In genomic region chr1:30129001-30129408, GRCh38 we compare ENCODE assay signal across 1 cellular context.
TF ChIP-seq lines count a peak whose summit lies in the region.

No MANE protein-coding gene starts in this region.

TF ChIP-seq in K562, 482 proteins besides CTCF, POLR2A, EP300 and RAD21 (continued from another document and continues in another):
- TF ChIP-seq SRF (CRISPR knock-in tag; IDR thresholded peaks at IDR 0.05): no peak
- peak in 1 of 2 experiments; percentile 53; a peak in 1 of 4 replicates for TF ChIP-seq FOXA3 (CRISPR knock-in tag; conservative IDR thresholded peaks at IDR 0.05 in 1 of 2, IDR thresholded peaks at IDR 0.05 in 1 of 2)
- no peak for TF ChIP-seq PHF21A (IDR thresholded peaks at IDR 0.05; ENCODE audit: borderline replicate concordance, low read depth)
- no peak for TF ChIP-seq XRCC3 (IDR thresholded peaks at IDR 0.05)
- TF ChIP-seq ZNF699 (CRISPR knock-in tag; IDR thresholded peaks at IDR 0.05; ENCODE audit: insufficient replicate concordance): no peak
- no peak for TF ChIP-seq ZNF778 (CRISPR knock-in tag; IDR thresholded peaks at IDR 0.05)
- TF ChIP-seq, protein P1, sequence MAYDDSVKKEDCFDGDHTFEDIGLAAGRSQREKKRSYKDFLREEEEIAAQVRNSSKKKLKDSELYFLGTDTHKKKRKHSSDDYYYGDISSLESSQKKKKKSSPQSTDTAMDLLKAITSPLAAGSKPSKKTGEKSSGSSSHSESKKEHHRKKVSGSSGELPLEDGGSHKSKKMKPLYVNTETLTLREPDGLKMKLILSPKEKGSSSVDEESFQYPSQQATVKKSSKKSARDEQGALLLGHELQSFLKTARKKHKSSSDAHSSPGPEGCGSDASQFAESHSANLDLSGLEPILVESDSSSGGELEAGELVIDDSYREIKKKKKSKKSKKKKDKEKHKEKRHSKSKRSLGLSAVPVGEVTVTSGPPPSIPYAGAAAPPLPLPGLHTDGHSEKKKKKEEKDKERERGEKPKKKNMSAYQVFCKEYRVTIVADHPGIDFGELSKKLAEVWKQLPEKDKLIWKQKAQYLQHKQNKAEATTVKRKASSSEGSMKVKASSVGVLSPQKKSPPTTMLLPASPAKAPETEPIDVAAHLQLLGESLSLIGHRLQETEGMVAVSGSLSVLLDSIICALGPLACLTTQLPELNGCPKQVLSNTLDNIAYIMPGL (CRISPR knock-in tag; IDR thresholded peaks at IDR 0.05): no peak
- no peak for TF ChIP-seq BRD4 (IDR thresholded peaks at IDR 0.05)
- TF ChIP-seq NONO (IDR thresholded peaks at IDR 0.05; ENCODE audit: low read depth in 2 of 2, low read length in 1 of 2): peak in 1 of 2 experiments; percentile 59; a peak in 1 of 4 replicates
- TF ChIP-seq ZNF75A (CRISPR knock-in tag; IDR thresholded peaks at IDR 0.05): no peak
- no peak for TF ChIP-seq HEY1 (CRISPR knock-in tag; IDR thresholded peaks at IDR 0.05; ENCODE audit: borderline replicate concordance)
- peak; percentile 97 for TF ChIP-seq CBFA2T3 (IDR thresholded peaks at IDR 0.05)
- TF ChIP-seq ZNF232 (CRISPR knock-in tag; IDR thresholded peaks at IDR 0.05): no peak
- 0 out of 2 replicates have a peak, but pooled peaks have one; percentile 41 for TF ChIP-seq PYGO2 (tag; IDR thresholded peaks at IDR 0.05)
- no peak for TF ChIP-seq SMARCA5 (IDR thresholded peaks at IDR 0.05)
- TF ChIP-seq ZNF76 (CRISPR knock-in tag; IDR thresholded peaks at IDR 0.05; ENCODE audit: borderline replicate concordance): no peak
- no peak for TF ChIP-seq POU5F1 (IDR thresholded peaks at IDR 0.05; ENCODE audit: borderline replicate concordance, low read depth, low read length, partially characterized antibody)
- TF ChIP-seq ID3 (CRISPR knock-in tag; IDR thresholded peaks at IDR 0.05): no peak
- TF ChIP-seq ID3 (tag; IDR thresholded peaks at IDR 0.05): no peak
- no peak for TF ChIP-seq SRSF7 (optimal IDR thresholded peaks at IDR 0.05; ENCODE audit: low read depth, low read length)
- no peak for TF ChIP-seq ZNF764 (CRISPR knock-in tag; IDR thresholded peaks at IDR 0.05; ENCODE audit: low read depth)
- no peak for TF ChIP-seq CREBBP (IDR thresholded peaks at IDR 0.05; ENCODE audit: low read depth, low read length)
- TF ChIP-seq TEAD1 (CRISPR knock-in tag; IDR thresholded peaks at IDR 0.05): peak in 1 of 2 experiments; percentile 79; a peak in 1 of 4 replicates
- TF ChIP-seq CBFB (CRISPR knock-in tag; IDR thresholded peaks at IDR 0.05): no peak
- no peak for TF ChIP-seq TSC22D4 (tag; IDR thresholded peaks at IDR 0.05)
- peak; percentile 71; the same call in 1 of the 2 replicates for TF ChIP-seq JUND (IDR thresholded peaks at IDR 0.05; ENCODE audit: borderline replicate concordance, low read depth, low read length)
- TF ChIP-seq JUND (tag; IDR thresholded peaks at IDR 0.05; ENCODE audit: borderline replicate concordance, low read depth, low read length): peak; percentile 73; the same call in 1 of the 3 replicates
- no peak for TF ChIP-seq JUN (IDR thresholded peaks at IDR 0.05; ENCODE audit: borderline replicate concordance, low read depth, low read length)
- no peak for TF ChIP-seq JUN (CRISPR knock-in tag; IDR thresholded peaks at IDR 0.05; ENCODE audit: borderline replicate concordance)
- TF ChIP-seq ZNF24 (IDR thresholded peaks at IDR 0.05): 0 out of 2 replicates have a peak, but pooled peaks have one; percentile 44
- no peak for TF ChIP-seq E2F3 (CRISPR knock-in tag; IDR thresholded peaks at IDR 0.05)
- TF ChIP-seq IFI16 (CRISPR knock-in tag; IDR thresholded peaks at IDR 0.05): no peak
- TF ChIP-seq KAT2B (IDR thresholded peaks at IDR 0.05; ENCODE audit: low read depth, low read length): no peak
- TF ChIP-seq RBM39 (optimal IDR thresholded peaks at IDR 0.05; ENCODE audit: low read depth, low read length): no peak
- TF ChIP-seq CREM (IDR thresholded peaks at IDR 0.05; ENCODE audit: low read depth): peak; percentile 42; the same call in 1 of the 2 replicates
- TF ChIP-seq TBP (optimal IDR thresholded peaks at IDR 0.05; ENCODE audit: low read depth, low read length): no peak
- TF ChIP-seq, protein P2, sequence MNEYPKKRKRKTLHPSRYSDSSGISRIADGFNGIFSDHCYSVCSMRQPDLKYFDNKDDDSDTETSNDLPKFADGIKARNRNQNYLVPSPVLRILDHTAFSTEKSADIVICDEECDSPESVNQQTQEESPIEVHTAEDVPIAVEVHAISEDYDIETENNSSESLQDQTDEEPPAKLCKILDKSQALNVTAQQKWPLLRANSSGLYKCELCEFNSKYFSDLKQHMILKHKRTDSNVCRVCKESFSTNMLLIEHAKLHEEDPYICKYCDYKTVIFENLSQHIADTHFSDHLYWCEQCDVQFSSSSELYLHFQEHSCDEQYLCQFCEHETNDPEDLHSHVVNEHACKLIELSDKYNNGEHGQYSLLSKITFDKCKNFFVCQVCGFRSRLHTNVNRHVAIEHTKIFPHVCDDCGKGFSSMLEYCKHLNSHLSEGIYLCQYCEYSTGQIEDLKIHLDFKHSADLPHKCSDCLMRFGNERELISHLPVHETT (CRISPR knock-in tag; conservative IDR thresholded peaks at IDR 0.05 in 1 of 2, IDR thresholded peaks at IDR 0.05 in 1 of 2): peak in 1 of 2 experiments; percentile 44; a peak in 1 of 4 replicates
- TF ChIP-seq, protein P3, sequence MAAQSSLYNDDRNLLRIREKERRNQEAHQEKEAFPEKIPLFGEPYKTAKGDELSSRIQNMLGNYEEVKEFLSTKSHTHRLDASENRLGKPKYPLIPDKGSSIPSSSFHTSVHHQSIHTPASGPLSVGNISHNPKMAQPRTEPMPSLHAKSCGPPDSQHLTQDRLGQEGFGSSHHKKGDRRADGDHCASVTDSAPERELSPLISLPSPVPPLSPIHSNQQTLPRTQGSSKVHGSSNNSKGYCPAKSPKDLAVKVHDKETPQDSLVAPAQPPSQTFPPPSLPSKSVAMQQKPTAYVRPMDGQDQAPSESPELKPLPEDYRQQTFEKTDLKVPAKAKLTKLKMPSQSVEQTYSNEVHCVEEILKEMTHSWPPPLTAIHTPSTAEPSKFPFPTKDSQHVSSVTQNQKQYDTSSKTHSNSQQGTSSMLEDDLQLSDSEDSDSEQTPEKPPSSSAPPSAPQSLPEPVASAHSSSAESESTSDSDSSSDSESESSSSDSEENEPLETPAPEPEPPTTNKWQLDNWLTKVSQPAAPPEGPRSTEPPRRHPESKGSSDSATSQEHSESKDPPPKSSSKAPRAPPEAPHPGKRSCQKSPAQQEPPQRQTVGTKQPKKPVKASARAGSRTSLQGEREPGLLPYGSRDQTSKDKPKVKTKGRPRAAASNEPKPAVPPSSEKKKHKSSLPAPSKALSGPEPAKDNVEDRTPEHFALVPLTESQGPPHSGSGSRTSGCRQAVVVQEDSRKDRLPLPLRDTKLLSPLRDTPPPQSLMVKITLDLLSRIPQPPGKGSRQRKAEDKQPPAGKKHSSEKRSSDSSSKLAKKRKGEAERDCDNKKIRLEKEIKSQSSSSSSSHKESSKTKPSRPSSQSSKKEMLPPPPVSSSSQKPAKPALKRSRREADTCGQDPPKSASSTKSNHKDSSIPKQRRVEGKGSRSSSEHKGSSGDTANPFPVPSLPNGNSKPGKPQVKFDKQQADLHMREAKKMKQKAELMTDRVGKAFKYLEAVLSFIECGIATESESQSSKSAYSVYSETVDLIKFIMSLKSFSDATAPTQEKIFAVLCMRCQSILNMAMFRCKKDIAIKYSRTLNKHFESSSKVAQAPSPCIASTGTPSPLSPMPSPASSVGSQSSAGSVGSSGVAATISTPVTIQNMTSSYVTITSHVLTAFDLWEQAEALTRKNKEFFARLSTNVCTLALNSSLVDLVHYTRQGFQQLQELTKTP (IDR thresholded peaks at IDR 0.05; ENCODE audit: low read depth in 1 of 2, partially characterized antibody in 2 of 2): peak in 1 of 2 experiments; percentile 61
- no peak for TF ChIP-seq BMI1 (IDR thresholded peaks at IDR 0.05; ENCODE audit: low read length)
- TF ChIP-seq SFPQ (IDR thresholded peaks at IDR 0.05; ENCODE audit: low read depth, low read length): no peak
- no peak for TF ChIP-seq ZNF316 (IDR thresholded peaks at IDR 0.05)
- TF ChIP-seq NBN (IDR thresholded peaks at IDR 0.05; ENCODE audit: low read depth): peak; percentile 58; the same call in 1 of the 2 replicates
- TF ChIP-seq ZNF407 (IDR thresholded peaks at IDR 0.05; ENCODE audit: low read depth): no peak
- TF ChIP-seq ZNF77 (CRISPR knock-in tag; IDR thresholded peaks at IDR 0.05): no peak
- TF ChIP-seq FOXM1 (IDR thresholded peaks at IDR 0.05; ENCODE audit: low read depth): peak; percentile 89
- TF ChIP-seq FOXM1 (CRISPR knock-in tag; IDR thresholded peaks at IDR 0.05; ENCODE audit: low read depth): no peak
- peak; percentile 95 for TF ChIP-seq SOX6 (IDR thresholded peaks at IDR 0.05)
- no peak for TF ChIP-seq ZNF449 (CRISPR knock-in tag; IDR thresholded peaks at IDR 0.05)
- no peak for TF ChIP-seq CBX1 (IDR thresholded peaks at IDR 0.05; ENCODE audit: low read depth)
- no peak for TF ChIP-seq MED1 (CRISPR knock-in tag; IDR thresholded peaks at IDR 0.05; ENCODE audit: borderline replicate concordance)
- peak; percentile 89 for TF ChIP-seq SMARCE1 (IDR thresholded peaks at IDR 0.05)
